9 cellular contexts compared by ENCODE assay signal in genomic region chr7:102875700-102876192, GRCh38. TPM values are rescaled to one million over a fixed set of nuclear protein-coding genes. Genes with fewer than 3 reads are reported as not detected.
DNase-seq lines count a peak whose midpoint lies in the region; ATAC-seq and TF ChIP-seq lines count a peak whose summit lies in the region.
"Had no signal": no experiment of that assay in that cellular context is flagged by ENCODE, and none has a peak within 500 bp of the region (broad histone marks: within the 10 kb centered on the region; RNA-seq: fewer than 3 reads in every experiment).

No MANE protein-coding gene starts in this region.

- H3K4me2 ChIP-seq in smooth muscle cell: peak overlapping the region; percentile 61

- no peaks in the 10 kb centered on the region for H4K20me1 ChIP-seq in smooth muscle cell (ENCODE audit: low read depth)

- intact Hi-C loops in uterus (cut with DNase I; ENCODE audit: low total_unique reads): no loop called here

- peaks cover 30% of the 10 kb centered on the region for H3F3A ChIP-seq in smooth muscle cell (ENCODE audit: low read depth)

- WGBS in smooth muscle cell (ENCODE audit: low lambda C conversion rate): 17% methylated on average over 1 of the region's 1 CpG

- H3K4me1 ChIP-seq in smooth muscle cell (ENCODE audit: low read depth) (peaks cover 26% of the 10 kb centered on the region), uterus (no peaks in the 10 kb centered on the region)

- no peaks in the 10 kb centered on the region for H3K27me3 ChIP-seq in smooth muscle cell (ENCODE audit: low read depth)
- no peaks in the 10 kb centered on the region for H3K27me3 ChIP-seq in uterus

- TF ChIP-seq CTCF in epithelial cell of esophagus (IDR thresholded peaks at IDR 0.05; ENCODE audit: insufficient read depth, low read depth, low read length, missing control alignments) (no peak), smooth muscle cell (IDR thresholded peaks at IDR 0.05; ENCODE audit: borderline replicate concordance, insufficient read depth, poor library complexity, severe bottlenecking) (no peak), uterus (IDR thresholded peaks at IDR 0.05) (no peak)

- no peaks in the 10 kb centered on the region for H3K79me2 ChIP-seq in smooth muscle cell (ENCODE audit: low read depth)

- no peak overlapping the region for H2AFZ ChIP-seq in smooth muscle cell (ENCODE audit: low read depth)

- H3K9ac ChIP-seq in smooth muscle cell (ENCODE audit: low read depth): peak overlapping the region; percentile 91

- H3K9me3 ChIP-seq in smooth muscle cell (replicated peaks; ENCODE audit: low read depth) (no peaks in the 10 kb centered on the region), uterus (no peaks in the 10 kb centered on the region)

- H3K4me3 ChIP-seq in epithelial cell of esophagus (ENCODE audit: low read length): no peak overlapping the region
- no peak overlapping the region for H3K4me3 ChIP-seq in smooth muscle cell
- no peak overlapping the region for H3K4me3 ChIP-seq in uterus

- H3K27ac ChIP-seq in smooth muscle cell (ENCODE audit: low read depth) (peak overlapping the region; percentile 99), uterus (no peak overlapping the region)

- ATAC-seq in GM18858 (IDR thresholded peaks at IDR 0.05; ENCODE audit: unreplicated experiment) (no peak), GM18867 (IDR thresholded peaks at IDR 0.05; ENCODE audit: unreplicated experiment) (no peak)

- TF ChIP-seq POLR2A in uterus (IDR thresholded peaks at IDR 0.05): no peak

- no peaks in the 10 kb centered on the region for H3K36me3 ChIP-seq in smooth muscle cell (ENCODE audit: low read depth)
- H3K36me3 ChIP-seq in uterus: no peaks in the 10 kb centered on the region

- DNase-seq in EH (ENCODE audit: low read depth): peak; percentile 99
- peak; percentile 97 for DNase-seq in RKO (ENCODE audit: low spot score)
- peak; percentile 99 for DNase-seq in epithelial cell of esophagus (ENCODE audit: low read depth)
- no peak for DNase-seq in smooth muscle cell (lab: John Stamatoyannopoulos, UW; ENCODE audit: unreplicated experiment)
- no peak for DNase-seq in uterus
- DNase-seq in DMS153 (lab: John Stamatoyannopoulos, UW): no peak
- DNase-seq: left cardiac atrium had no signal

RNA-seq across cellular contexts. Expression of gene LRRC17, which starts 37.1 kb away (rescaled TPM):
- total RNA-seq in smooth muscle cell (14.7 and 23.0 TPM in 2 replicates), uterus (100 to 1,000 TPM in 1 of 4 donors, 1 to 10 TPM in 2, under 1 TPM in 1; 0.29 to 180 (median 4.9) TPM)
- polyA plus RNA-seq in smooth muscle cell: 5.5 and 6.2 TPM in 2 replicates

Comparison
In these comparisons a context has a peak if more than half of its experiments do, and no peak if none do; other contexts are left out.
1. DNase-seq: peak in EH (single experiment), RKO (single experiment) and epithelial cell of esophagus (single experiment); none in smooth muscle cell (single experiment), uterus (0 of 2) and DMS153 (single experiment).